Comparison of ENCODE assay signal across 1 cellular context in the genomic region with DNA sequence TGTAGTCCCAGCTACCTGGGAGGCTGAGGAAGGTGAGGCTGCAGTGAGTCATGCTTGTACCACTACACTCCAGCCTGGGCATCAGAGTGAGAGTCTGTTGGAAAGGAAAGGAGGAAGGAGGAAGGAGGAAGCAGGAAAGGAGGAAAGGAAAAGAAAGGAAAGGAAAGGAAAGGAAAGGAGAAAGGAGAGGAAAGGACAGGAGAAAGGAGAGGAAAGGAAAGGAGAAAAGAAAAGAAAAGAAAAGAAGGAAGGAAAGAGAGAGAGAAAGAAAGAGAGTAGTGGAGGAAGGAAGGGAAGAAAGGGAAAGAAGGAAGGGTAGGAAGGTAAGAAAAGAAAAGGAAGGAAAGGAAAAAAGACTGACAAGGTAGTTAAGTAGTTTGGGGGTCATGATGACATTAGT.
TF ChIP-seq lines count a peak whose summit lies in the region.

No MANE protein-coding gene starts in this region.

TF ChIP-seq in K562, 482 proteins besides CTCF, POLR2A, EP300 and RAD21 (continued from another document):
- TF ChIP-seq, protein P1, sequence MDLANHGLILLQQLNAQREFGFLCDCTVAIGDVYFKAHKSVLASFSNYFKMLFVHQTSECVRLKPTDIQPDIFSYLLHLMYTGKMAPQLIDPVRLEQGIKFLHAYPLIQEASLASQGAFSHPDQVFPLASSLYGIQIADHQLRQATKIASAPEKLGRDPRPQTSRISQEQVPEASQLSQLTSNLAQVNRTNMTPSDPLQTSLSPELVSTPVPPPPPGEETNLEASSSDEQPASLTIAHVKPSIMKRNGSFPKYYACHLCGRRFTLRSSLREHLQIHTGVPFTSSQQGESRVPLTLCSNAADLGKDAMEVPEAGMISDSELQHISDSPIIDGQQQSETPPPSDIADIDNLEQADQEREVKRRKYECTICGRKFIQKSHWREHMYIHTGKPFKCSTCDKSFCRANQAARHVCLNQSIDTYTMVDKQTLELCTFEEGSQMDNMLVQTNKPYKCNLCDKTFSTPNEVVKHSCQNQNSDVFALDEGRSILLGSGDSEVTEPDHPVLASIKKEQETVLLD (IDR thresholded peaks at IDR 0.05), result no peak
- TF ChIP-seq, protein P2, sequence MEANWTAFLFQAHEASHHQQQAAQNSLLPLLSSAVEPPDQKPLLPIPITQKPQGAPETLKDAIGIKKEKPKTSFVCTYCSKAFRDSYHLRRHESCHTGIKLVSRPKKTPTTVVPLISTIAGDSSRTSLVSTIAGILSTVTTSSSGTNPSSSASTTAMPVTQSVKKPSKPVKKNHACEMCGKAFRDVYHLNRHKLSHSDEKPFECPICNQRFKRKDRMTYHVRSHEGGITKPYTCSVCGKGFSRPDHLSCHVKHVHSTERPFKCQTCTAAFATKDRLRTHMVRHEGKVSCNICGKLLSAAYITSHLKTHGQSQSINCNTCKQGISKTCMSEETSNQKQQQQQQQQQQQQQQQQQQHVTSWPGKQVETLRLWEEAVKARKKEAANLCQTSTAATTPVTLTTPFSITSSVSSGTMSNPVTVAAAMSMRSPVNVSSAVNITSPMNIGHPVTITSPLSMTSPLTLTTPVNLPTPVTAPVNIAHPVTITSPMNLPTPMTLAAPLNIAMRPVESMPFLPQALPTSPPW (CRISPR knock-in tag; IDR thresholded peaks at IDR 0.05), result no peak
- no peak for TF ChIP-seq NFE2L1 (tag; IDR thresholded peaks at IDR 0.05; ENCODE audit: borderline replicate concordance, low read depth)
- no peak for TF ChIP-seq PTTG1 (tag; IDR thresholded peaks at IDR 0.05; ENCODE audit: low read depth)
- no peak for TF ChIP-seq ZNF584 (CRISPR knock-in tag; IDR thresholded peaks at IDR 0.05; ENCODE audit: low read depth)
- TF ChIP-seq NR2C1 (IDR thresholded peaks at IDR 0.05), result no peak
- no peak for TF ChIP-seq NR2C1 (tag; IDR thresholded peaks at IDR 0.05)
- TF ChIP-seq, protein P3, sequence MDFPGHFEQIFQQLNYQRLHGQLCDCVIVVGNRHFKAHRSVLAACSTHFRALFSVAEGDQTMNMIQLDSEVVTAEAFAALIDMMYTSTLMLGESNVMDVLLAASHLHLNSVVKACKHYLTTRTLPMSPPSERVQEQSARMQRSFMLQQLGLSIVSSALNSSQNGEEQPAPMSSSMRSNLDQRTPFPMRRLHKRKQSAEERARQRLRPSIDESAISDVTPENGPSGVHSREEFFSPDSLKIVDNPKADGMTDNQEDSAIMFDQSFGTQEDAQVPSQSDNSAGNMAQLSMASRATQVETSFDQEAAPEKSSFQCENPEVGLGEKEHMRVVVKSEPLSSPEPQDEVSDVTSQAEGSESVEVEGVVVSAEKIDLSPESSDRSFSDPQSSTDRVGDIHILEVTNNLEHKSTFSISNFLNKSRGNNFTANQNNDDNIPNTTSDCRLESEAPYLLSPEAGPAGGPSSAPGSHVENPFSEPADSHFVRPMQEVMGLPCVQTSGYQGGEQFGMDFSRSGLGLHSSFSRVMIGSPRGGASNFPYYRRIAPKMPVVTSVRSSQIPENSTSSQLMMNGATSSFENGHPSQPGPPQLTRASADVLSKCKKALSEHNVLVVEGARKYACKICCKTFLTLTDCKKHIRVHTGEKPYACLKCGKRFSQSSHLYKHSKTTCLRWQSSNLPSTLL (IDR thresholded peaks at IDR 0.05), result no peak
